Comparison of ENCODE assay signal across 11 cellular contexts in genomic region chr10:110413049-110413783, GRCh38.
A peak's percentile ranks its signal among the peaks of the same experiment; 100 is the strongest.
DNase-seq lines count a peak whose midpoint lies in the region; ATAC-seq and TF ChIP-seq lines count a peak whose summit lies in the region.
"Had no signal": no experiment of that assay in that cellular context is flagged by ENCODE, and none has a peak within 500 bp of the region (broad histone marks: within the 10 kb centered on the region; RNA-seq: fewer than 3 reads in every experiment).

No MANE protein-coding gene starts in this region.

- no peaks in the 10 kb centered on the region for H3K27me3 ChIP-seq in KMS-11 (ENCODE audit: insufficient read depth, low read depth)
- H3K27me3 ChIP-seq in parathyroid adenoma (ENCODE audit: control insufficient read depth, insufficient read depth, low read length) = no peaks in the 10 kb centered on the region
- H3K27me3 ChIP-seq in upper lobe of right lung = no peaks in the 10 kb centered on the region
- no peaks in the 10 kb centered on the region for H3K27me3 ChIP-seq in vagina
- H3K27me3 ChIP-seq: tibial nerve had no signal

- H3K27ac Mint-ChIP-seq in activated CD4-positive, alpha-beta T cell treated with anti-CD3 and anti-CD28 coated beads, Interleukin-2, amount 10 ng/mL, durations not matched to agents 24 days and 14 days = peak overlapping the region; percentile 94
- peak overlapping the region; percentile 98 for H3K27ac Mint-ChIP-seq in activated naive CD8-positive, alpha-beta T cell
- no peak overlapping the region for H3K27ac Mint-ChIP-seq in glutamatergic neuron (ENCODE audit: unreplicated experiment)
- H3K27ac Mint-ChIP-seq: nephron had no signal

- H3K4me2 ChIP-seq in KMS-11 (peak overlapping the region; percentile 72), parathyroid adenoma (ENCODE audit: low read length) (no peak overlapping the region)

- TF ChIP-seq CTCF in KMS-11 (conservative IDR thresholded peaks at IDR 0.05; ENCODE audit: low read depth, low read length) (0 out of 2 replicates have a peak, but pooled peaks have one; percentile 16), parathyroid adenoma (IDR thresholded peaks at IDR 0.05) (no peak), glutamatergic neuron (IDR thresholded peaks at IDR 0.05; ENCODE audit: partially characterized antibody, unreplicated experiment) (no peak), upper lobe of right lung (IDR thresholded peaks at IDR 0.05) (no peak), vagina (IDR thresholded peaks at IDR 0.05) (no peak)

- H3K9me3 ChIP-seq in parathyroid adenoma (ENCODE audit: control insufficient read depth, low read length) (no peaks in the 10 kb centered on the region), upper lobe of right lung (no peaks in the 10 kb centered on the region), vagina (no peaks in the 10 kb centered on the region)
- H3K9me3 ChIP-seq: tibial nerve had no signal

- H3K36me3 ChIP-seq in KMS-11 (ENCODE audit: insufficient read depth) = no peaks in the 10 kb centered on the region
- no peaks in the 10 kb centered on the region for H3K36me3 ChIP-seq in parathyroid adenoma (ENCODE audit: control insufficient read depth, insufficient read depth, low read length)
- H3K36me3 ChIP-seq in upper lobe of right lung = no peaks in the 10 kb centered on the region
- H3K36me3 ChIP-seq in vagina = no peaks in the 10 kb centered on the region
- H3K36me3 ChIP-seq: tibial nerve had no signal

- intact Hi-C loops in activated CD4-positive, alpha-beta T cell treated with anti-CD3 and anti-CD28 coated beads, Interleukin-2, amount 10 ng/mL, durations not matched to agents 24 days and 14 days (cut with micrococcal nuclease) = loop anchor here (5.0 kb wide), 1 partner anchor 201 kb away; no protein-coding TSS in a partner anchor
- intact Hi-C loops in upper lobe of right lung (cut with DNase I) (no loop called here), vagina (cut with DNase I) (no loop called here)

- no peaks in the 10 kb centered on the region for H3K79me2 ChIP-seq in KMS-11 (ENCODE audit: insufficient read depth, low read depth)
- H3K79me2 ChIP-seq in parathyroid adenoma = no peaks in the 10 kb centered on the region

- peak overlapping the region; percentile 98 for H3K27ac ChIP-seq in KMS-11
- no peak overlapping the region for H3K27ac ChIP-seq in parathyroid adenoma
- H3K27ac ChIP-seq in upper lobe of right lung = no peak overlapping the region
- no peak overlapping the region for H3K27ac ChIP-seq in vagina

- H3K9me3 Mint-ChIP-seq in activated CD4-positive, alpha-beta T cell treated with anti-CD3 and anti-CD28 coated beads, Interleukin-2, amount 10 ng/mL, durations not matched to agents 24 days and 14 days = no peaks in the 10 kb centered on the region
- no peaks in the 10 kb centered on the region for H3K9me3 Mint-ChIP-seq in activated naive CD8-positive, alpha-beta T cell (ENCODE audit: low read depth)
- peaks cover 12% of the 10 kb centered on the region for H3K9me3 Mint-ChIP-seq in glutamatergic neuron (ENCODE audit: unreplicated experiment)
- H3K9me3 Mint-ChIP-seq: nephron had no signal

- H3K4me1 ChIP-seq in KMS-11 (ENCODE audit: low read depth, poor library complexity, severe bottlenecking) = peaks cover 97% of the 10 kb centered on the region
- H3K4me1 ChIP-seq in parathyroid adenoma = no peaks in the 10 kb centered on the region
- H3K4me1 ChIP-seq in upper lobe of right lung = peaks cover 14% of the 10 kb centered on the region
- peaks cover 27% of the 10 kb centered on the region for H3K4me1 ChIP-seq in vagina

- H4K20me1 ChIP-seq in KMS-11 (ENCODE audit: insufficient read depth) = no peaks in the 10 kb centered on the region

- H3K4me3 ChIP-seq in KMS-11 (IDR thresholded peaks at IDR 0.05; ENCODE audit: insufficient read depth, low read depth, low read length) (no peak overlapping the region), parathyroid adenoma (ENCODE audit: low read depth, low read length) (no peak overlapping the region), upper lobe of right lung (no peak overlapping the region), vagina (no peak overlapping the region)
- H3K4me3 ChIP-seq: tibial nerve had no signal

- no peak for TF ChIP-seq POLR2A in vagina (IDR thresholded peaks at IDR 0.05)

- H3K4me1 Mint-ChIP-seq in activated CD4-positive, alpha-beta T cell treated with anti-CD3 and anti-CD28 coated beads, Interleukin-2, amount 10 ng/mL, durations not matched to agents 24 days and 14 days = peaks cover 69% of the 10 kb centered on the region
- H3K4me1 Mint-ChIP-seq in activated naive CD8-positive, alpha-beta T cell (ENCODE audit: low read depth) = peaks cover 41% of the 10 kb centered on the region
- H3K4me1 Mint-ChIP-seq in glutamatergic neuron (ENCODE audit: low read depth, unreplicated experiment) = peaks cover 8% of the 10 kb centered on the region

- DNase-seq in activated CD4-positive, alpha-beta T cell treated with anti-CD3 and anti-CD28 coated beads, Interleukin-2, amount 10 ng/mL, durations not matched to agents 24 days and 14 days = peak; percentile 69
- DNase-seq in activated CD4-positive, alpha-beta T cell treated with anti-CD3 and anti-CD28 coated beads, Interleukin-2, amount 50 U/mL, for 1 hour = no peak
- DNase-seq in glutamatergic neuron (no peak), upper lobe of right lung (no peak), vagina (ENCODE audit: extremely low spot score in 2 of 2) (no peak)
- DNase-seq: KBM-7 had no signal

- H2AFZ ChIP-seq in KMS-11 (ENCODE audit: low read depth) (peak overlapping the region; percentile 25; the same call in 1 of the 2 replicates), parathyroid adenoma (peak overlapping the region; percentile 7)

- H3K36me3 Mint-ChIP-seq in activated CD4-positive, alpha-beta T cell treated with anti-CD3 and anti-CD28 coated beads, Interleukin-2, amount 10 ng/mL, durations not matched to agents 24 days and 14 days (ENCODE audit: low read depth) = peaks cover 3% of the 10 kb centered on the region
- no peaks in the 10 kb centered on the region for H3K36me3 Mint-ChIP-seq in activated naive CD8-positive, alpha-beta T cell
- no peaks in the 10 kb centered on the region for H3K36me3 Mint-ChIP-seq in glutamatergic neuron (ENCODE audit: unreplicated experiment)

- H3K4me3 Mint-ChIP-seq in activated CD4-positive, alpha-beta T cell treated with anti-CD3 and anti-CD28 coated beads, Interleukin-2, amount 10 ng/mL, durations not matched to agents 24 days and 14 days = peak overlapping the region; percentile 54
- no peak overlapping the region for H3K4me3 Mint-ChIP-seq in activated naive CD8-positive, alpha-beta T cell
- no peak overlapping the region for H3K4me3 Mint-ChIP-seq in glutamatergic neuron (ENCODE audit: unreplicated experiment)
- H3K4me3 Mint-ChIP-seq: nephron had no signal

- H3K9ac ChIP-seq in KMS-11 (peak overlapping the region; percentile 75; the same call in 1 of the 2 replicates), parathyroid adenoma (no peak overlapping the region)

- no peak for ATAC-seq in upper lobe of right lung

- H3K27me3 Mint-ChIP-seq in activated CD4-positive, alpha-beta T cell treated with anti-CD3 and anti-CD28 coated beads, Interleukin-2, amount 10 ng/mL, durations not matched to agents 24 days and 14 days = no peaks in the 10 kb centered on the region
- no peaks in the 10 kb centered on the region for H3K27me3 Mint-ChIP-seq in activated naive CD8-positive, alpha-beta T cell
- H3K27me3 Mint-ChIP-seq in glutamatergic neuron (ENCODE audit: unreplicated experiment) = peaks cover 2% of the 10 kb centered on the region
